ENCODE assay signal across 1 cellular context in genomic region chr16:80573700-80574120, GRCh38.
TF ChIP-seq lines count a peak whose summit lies in the region.

No MANE protein-coding gene starts in this region.

TF ChIP-seq in HEK293, 187 proteins besides CTCF, POLR2A, EP300 and RAD21 (continued from another document and continues in another):
- TF ChIP-seq ZNF518A (tag by site-specific recombination; conservative IDR thresholded peaks at IDR 0.05; ENCODE audit: low read depth) (peak; percentile 36; the same call in 1 of the 2 replicates), MEIS1 (CRISPR knock-in tag; IDR thresholded peaks at IDR 0.05; ENCODE audit: borderline replicate concordance) (no peak), ZBTB10 (tag by site-specific recombination; IDR thresholded peaks at IDR 0.05) (no peak), ZNF701 (tag by site-specific recombination; IDR thresholded peaks at IDR 0.05) (no peak), ZNF280D (tag by site-specific recombination; IDR thresholded peaks at IDR 0.05) (no peak), IKZF3 (tag by site-specific recombination; IDR thresholded peaks at IDR 0.05) (peak; percentile 69; the same call in 1 of the 2 replicates), ZNF510 (tag by site-specific recombination; IDR thresholded peaks at IDR 0.05; ENCODE audit: insufficient replicate concordance) (no peak), FEZF1 (tag by site-specific recombination; IDR thresholded peaks at IDR 0.05) (peak; percentile 95), ZFHX2 (tag by site-specific recombination; conservative IDR thresholded peaks at IDR 0.05) (peak; percentile 52), KLF9 (tag by site-specific recombination; IDR thresholded peaks at IDR 0.05; ENCODE audit: low read depth) (peak; percentile 44; the same call in 1 of the 2 replicates), SP3 (tag by site-specific recombination; IDR thresholded peaks at IDR 0.05) (no peak), ZNF157 (tag by site-specific recombination; IDR thresholded peaks at IDR 0.05) (no peak), KLF16 (tag by site-specific recombination; IDR thresholded peaks at IDR 0.05) (peak; percentile 82), MYNN (tag by site-specific recombination; IDR thresholded peaks at IDR 0.05; ENCODE audit: borderline replicate concordance) (no peak), YY1 (tag by site-specific recombination; IDR thresholded peaks at IDR 0.05) (no peak), ZBTB48 (tag by site-specific recombination; IDR thresholded peaks at IDR 0.05) (peak; percentile 74), ZNF175 (tag by site-specific recombination; IDR thresholded peaks at IDR 0.05) (no peak), ZBTB26 (tag by site-specific recombination; optimal IDR thresholded peaks at IDR 0.05) (no peak), ZNF76 (tag by site-specific recombination; IDR thresholded peaks at IDR 0.05; ENCODE audit: borderline replicate concordance, low read depth) (no peak), ZSCAN18 (tag by site-specific recombination; IDR thresholded peaks at IDR 0.05) (0 out of 2 replicates have a peak, but pooled peaks have one; percentile 23), REST (tag by site-specific recombination; IDR thresholded peaks at IDR 0.05) (no peak), ZNF140 (tag by site-specific recombination; IDR thresholded peaks at IDR 0.05) (no peak), ZNF10 (tag by site-specific recombination; IDR thresholded peaks at IDR 0.05) (no peak), ZSCAN30 (tag by site-specific recombination; IDR thresholded peaks at IDR 0.05) (peak; percentile 67; the same call in 1 of the 2 replicates), ZNF214 (tag by site-specific recombination; IDR thresholded peaks at IDR 0.05; ENCODE audit: borderline replicate concordance) (no peak), RBAK (tag by site-specific recombination; IDR thresholded peaks at IDR 0.05) (no peak), ZNF624 (tag by site-specific recombination; IDR thresholded peaks at IDR 0.05) (no peak), ZBTB7A (tag by site-specific recombination; IDR thresholded peaks at IDR 0.05; ENCODE audit: low read depth) (no peak), HOXD13 (CRISPR knock-in tag; IDR thresholded peaks at IDR 0.05; ENCODE audit: borderline replicate concordance) (no peak), KLF17 (tag by site-specific recombination; IDR thresholded peaks at IDR 0.05) (0 out of 2 replicates have a peak, but pooled peaks have one; percentile 52)
